ENCODE assay signal across 19 cellular contexts in genomic region chr16:30030011-30030685, GRCh38. TPM values are rescaled to one million over a fixed set of nuclear protein-coding genes. Genes with fewer than 3 reads are reported as not detected.
DNase-seq lines count a peak whose midpoint lies in the region; ATAC-seq and TF ChIP-seq lines count a peak whose summit lies in the region.
"Had no signal": no experiment of that assay in that cellular context is flagged by ENCODE, and none has a peak within 500 bp of the region (broad histone marks: within the 10 kb centered on the region; RNA-seq: fewer than 3 reads in every experiment).

No MANE protein-coding gene starts in this region.

- no peaks in the 10 kb centered on the region for H3K9me3 ChIP-seq in NT2/D1 (ENCODE audit: insufficient read depth, low read length)
- no peaks in the 10 kb centered on the region for H3K9me3 ChIP-seq in endocrine pancreas (ENCODE audit: control insufficient read depth, low read length)
- no peaks in the 10 kb centered on the region for H3K9me3 ChIP-seq in neuron (ENCODE audit: low read length)
- no peaks in the 10 kb centered on the region for H3K9me3 ChIP-seq in esophagus squamous epithelium
- H3K9me3 ChIP-seq: right lobe of liver had no signal

- H3K27ac ChIP-seq in esophagus squamous epithelium = no peak overlapping the region
- H3K27ac ChIP-seq: right lobe of liver had no signal

- H2AFZ ChIP-seq in neuron (ENCODE audit: low read depth, low read length) = peak overlapping the region; percentile 31

- ATAC-seq in GM18520 (IDR thresholded peaks at IDR 0.05; ENCODE audit: unreplicated experiment) = no peak

- TF ChIP-seq POLR2A in esophagus squamous epithelium (IDR thresholded peaks at IDR 0.05) = no peak

- H3K4me3 ChIP-seq in NT2/D1 (ENCODE audit: insufficient read length, low read depth) (peak overlapping the region; percentile 19), endocrine pancreas (ENCODE audit: control insufficient read depth, insufficient read depth, low read length) (no peak overlapping the region), neuron (ENCODE audit: low read length) (peak overlapping the region; percentile 42), esophagus squamous epithelium (no peak overlapping the region)
- H3K4me3 ChIP-seq: right lobe of liver had no signal

- H3K27me3 ChIP-seq in NT2/D1 (ENCODE audit: insufficient read depth, insufficient read length) (peaks cover 18% of the 10 kb centered on the region), endocrine pancreas (ENCODE audit: control insufficient read depth, insufficient read depth, low read length) (no peaks in the 10 kb centered on the region), neuron (ENCODE audit: insufficient read depth, low read length) (peaks cover 12% of the 10 kb centered on the region), esophagus squamous epithelium (peaks cover 0 to 99% (median 17%) of the 10 kb centered on the region in 4 donors)
- H3K27me3 ChIP-seq: right lobe of liver had no signal

- 14 to 25% methylated on average over 10 to 14 of the region's 23 CpGs for WGBS in esophagus squamous epithelium, 2 donors

- intact Hi-C loops in cardiac septum (cut with DNase I) = no loop called here
- intact Hi-C loops in esophagus squamous epithelium (cut with DNase I) = no loop called here

- DNase-seq in DMS79 treated with DMSO at 0.1 percent for 48 hours (lab: John Stamatoyannopoulos, UW) (peak; percentile 16), DMS79 (lab: John Stamatoyannopoulos, UW) (no peak), NT2/D1 (ENCODE audit: low read depth, low spot score) (no peak), cardiac septum (ENCODE audit: low spot score) (no peak), esophagus squamous epithelium (lab: John Stamatoyannopoulos, UW) (no peak)
- DNase-seq: 8988T; activated CD4-positive, alpha-beta T cell treated with anti-CD3 and anti-CD28 coated beads for 4 hours; activated T-cell treated with anti-CD3 and anti-CD28 coated beads for 4 hours; NCI-H748 treated with DMSO at 0.1 percent for 48 hours; right lobe of liver; stimulated activated CD4-positive, alpha-beta T cell treated with anti-CD3 and anti-CD28 coated beads, Interleukin-2, amount 100 ng/mL, for 48 hours; T-cell had no signal

- H3K9ac ChIP-seq in NT2/D1 (ENCODE audit: insufficient read length, low read depth) (peak overlapping the region; percentile 2), endocrine pancreas (ENCODE audit: control insufficient read depth, insufficient read depth, low read length) (peak overlapping the region; percentile 16)

- TF ChIP-seq CTCF in esophagus squamous epithelium (IDR thresholded peaks at IDR 0.05) = no peak

- H3K4me1 ChIP-seq in NT2/D1 (ENCODE audit: insufficient read depth, insufficient read length) = peaks cover 14% of the 10 kb centered on the region
- no peaks in the 10 kb centered on the region for H3K4me1 ChIP-seq in endocrine pancreas (ENCODE audit: control insufficient read depth, insufficient read depth, low read length)
- peaks cover 17% of the 10 kb centered on the region for H3K4me1 ChIP-seq in neuron (ENCODE audit: insufficient read depth, low read length)
- peaks cover 6 to 14% (median 11%) of the 10 kb centered on the region in 3 donors for H3K4me1 ChIP-seq in esophagus squamous epithelium
- H3K4me1 ChIP-seq: right lobe of liver had no signal

- no peaks in the 10 kb centered on the region for H3K36me3 ChIP-seq in NT2/D1 (ENCODE audit: insufficient read depth, insufficient read length, low read length)
- no peaks in the 10 kb centered on the region for H3K36me3 ChIP-seq in endocrine pancreas (ENCODE audit: control insufficient read depth, insufficient read depth, low read length)
- H3K36me3 ChIP-seq in neuron (ENCODE audit: insufficient read depth, low read length) = no peaks in the 10 kb centered on the region
- H3K36me3 ChIP-seq in esophagus squamous epithelium = no peaks in the 10 kb centered on the region
- H3K36me3 ChIP-seq: right lobe of liver had no signal

RNA-seq across cellular contexts. Expression of gene TLCD3B, which starts 0.9 kb away (rescaled TPM):
- not detected for total RNA-seq in cardiac septum
- not detected for total RNA-seq in esophagus squamous epithelium
- total RNA-seq: CD4-positive, alpha-beta memory T cell; epithelial cell of proximal tubule; right lobe of liver; ureter had no signal

RNA-seq across cellular contexts. Expression of gene C16orf92, which starts 7.2 kb away (rescaled TPM):
- total RNA-seq in cardiac septum (not detected), esophagus squamous epithelium (not detected)
- total RNA-seq: CD4-positive, alpha-beta memory T cell; epithelial cell of proximal tubule; right lobe of liver; RPMI7951; T-cell; ureter had no signal

RNA-seq across cellular contexts. Expression of gene DOC2A, which starts 19.3 kb away (rescaled TPM):
- 0.38 TPM for total RNA-seq in cardiac septum
- total RNA-seq in esophagus squamous epithelium = under 1 TPM in 2 of 4 donors, not detected in 2; 0.50 to 0.76 TPM
- total RNA-seq: RPMI7951 had no signal

RNA-seq across cellular contexts. Expression of gene INO80E, which starts 34.1 kb away (rescaled TPM):
- total RNA-seq in cardiac septum (36.8 TPM), esophagus squamous epithelium (10 to 100 TPM; 34.3 to 59.9 (median 48.0) TPM)

RNA-seq across cellular contexts. Expression of gene HIRIP3, which starts 34.7 kb away (rescaled TPM):
- total RNA-seq in cardiac septum (17.4 TPM), esophagus squamous epithelium (10 to 100 TPM in 2 of 4 donors, 1 to 10 TPM in 2; 5.1 to 12.8 (median 9.7) TPM)

Comparison
In these comparisons a context has a peak if more than half of its experiments do, and no peak if none do; other contexts are left out.
1. H3K4me3 ChIP-seq: peak in NT2/D1 (single experiment) and neuron (single experiment); none in endocrine pancreas (single experiment) and esophagus squamous epithelium (0 of 4).